9 cellular contexts compared by ENCODE assay signal in the genomic region with DNA sequence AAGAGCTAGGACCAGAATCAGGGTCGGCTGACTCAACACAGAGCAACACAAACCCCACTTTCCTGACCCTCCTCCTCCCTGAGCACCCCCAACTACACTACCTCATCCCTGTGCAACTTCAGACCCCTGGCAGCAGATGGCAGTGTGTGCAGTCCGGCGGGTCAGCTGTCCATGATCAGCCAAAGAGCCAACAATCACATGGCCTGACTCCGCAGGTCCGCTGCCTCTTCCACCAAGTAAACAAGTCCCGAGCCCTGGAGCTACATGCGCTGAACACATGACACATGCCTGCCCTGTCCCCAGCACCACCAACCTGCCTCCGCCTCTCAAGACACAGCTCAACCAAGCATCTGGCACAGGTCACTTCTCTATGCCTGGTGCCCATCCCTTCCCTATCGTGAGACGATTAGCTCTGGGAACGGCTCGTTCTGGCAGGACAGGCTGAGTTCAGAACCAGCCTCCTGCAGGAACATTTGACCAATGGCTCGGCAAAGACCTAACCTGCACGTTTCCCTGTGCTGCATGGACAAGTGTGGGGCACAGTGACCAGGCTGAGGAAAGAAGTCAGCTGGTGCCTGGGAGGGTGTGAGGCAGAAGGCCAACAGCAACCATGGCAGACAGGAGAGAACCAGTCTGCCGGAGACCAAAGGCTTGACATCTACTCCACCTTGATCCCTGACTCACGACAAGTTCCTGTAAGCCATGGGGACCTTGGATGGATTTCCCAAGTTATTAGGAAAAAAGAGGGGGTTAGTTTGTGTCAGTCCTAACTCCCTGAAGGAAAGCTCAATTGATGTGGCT.
DNase-seq lines count a peak whose midpoint lies in the region; ATAC-seq, FAIRE-seq and TF ChIP-seq lines count a peak whose summit lies in the region.
"Had no signal": no experiment of that assay in that cellular context is flagged by ENCODE, and none has a peak within 500 bp of the region (broad histone marks: within the 10 kb centered on the region; RNA-seq: fewer than 3 reads in every experiment).

No MANE protein-coding gene starts in this region.

- intact Hi-C loops in CD4-positive, alpha-beta T cell (cut with DNase I, micrococcal nuclease) = no loop called here
- intact Hi-C loops in body of pancreas (cut with DNase I) (no loop called here), kidney (cut with DNase I) (no loop called here)

- no peak overlapping the region for H3K4me3 ChIP-seq in body of pancreas
- H3K4me3 ChIP-seq in kidney (ENCODE audit: low read length in 2 of 2) = peak overlapping the region; percentile 26 to 44

- H3K4me1 Mint-ChIP-seq in CD4-positive, alpha-beta T cell (ENCODE audit: low read depth) = peaks cover 84% of the 10 kb centered on the region
- H3K4me1 Mint-ChIP-seq in activated CD4-positive, alpha-beta T cell treated with anti-CD3 and anti-CD28 coated beads, Interleukin-2, amount 10 ng/mL, durations not matched to agents 7 days and 5 days = peaks cover 56% of the 10 kb centered on the region

- POLR2A ChIA-PET in CD4-positive, alpha-beta T cell (lab: Charles Lee) = interaction anchor here (0.6 to 1.2 kb wide), 5 partner anchors 11 to 70 kb away, joined by 3 to 5 read pairs (median 4); no protein-coding TSS in a partner anchor
- POLR2A ChIA-PET in activated CD4-positive, alpha-beta T cell treated with anti-CD3 and anti-CD28 coated beads, Interleukin-2, amount 10 ng/mL, durations not matched to agents 7 days and 5 days (lab: Charles Lee) = no interaction called here

- no peaks in the 10 kb centered on the region for H3K27me3 Mint-ChIP-seq in CD4-positive, alpha-beta T cell
- H3K27me3 Mint-ChIP-seq in activated CD4-positive, alpha-beta T cell treated with anti-CD3 and anti-CD28 coated beads, Interleukin-2, amount 10 ng/mL, durations not matched to agents 7 days and 5 days = no peaks in the 10 kb centered on the region

- peak; percentile 23 for TF ChIP-seq CTCF in CD4-positive, alpha-beta T cell (IDR thresholded peaks at IDR 0.05)
- TF ChIP-seq CTCF in body of pancreas (IDR thresholded peaks at IDR 0.05) (peak in 5 of 7 experiments; percentile 33 to 70 (median 67)), kidney (IDR thresholded peaks at IDR 0.05; ENCODE audit: borderline replicate concordance, extremely low read depth, insufficient read depth) (peak; percentile 56)

- H3K4me3 Mint-ChIP-seq in CD4-positive, alpha-beta T cell = peak overlapping the region; percentile 4
- no peak overlapping the region for H3K4me3 Mint-ChIP-seq in activated CD4-positive, alpha-beta T cell treated with anti-CD3 and anti-CD28 coated beads, Interleukin-2, amount 10 ng/mL, durations not matched to agents 7 days and 5 days

- H3K36me3 Mint-ChIP-seq in CD4-positive, alpha-beta T cell (ENCODE audit: low read depth) = peaks cover 99% of the 10 kb centered on the region
- H3K36me3 Mint-ChIP-seq in activated CD4-positive, alpha-beta T cell treated with anti-CD3 and anti-CD28 coated beads, Interleukin-2, amount 10 ng/mL, durations not matched to agents 7 days and 5 days (ENCODE audit: low read depth) = peaks cover 52% of the 10 kb centered on the region

- H3K4me1 ChIP-seq in body of pancreas (peaks cover 93% of the 10 kb centered on the region), kidney (ENCODE audit: control insufficient read depth in 1 of 2, insufficient read depth in 1 of 2, low read depth in 1 of 2, low read length in 2 of 2) (peaks cover 74 to 87% of the 10 kb centered on the region in 2 donors)

- no peak for DNase-seq in CD4-positive, alpha-beta T cell
- peak; percentile 74 for DNase-seq in HuH-7 (ENCODE audit: low spot score)
- DNase-seq in body of pancreas = peak; percentile 80 to 92 (median 89)
- DNase-seq in kidney = peak; percentile 90
- peak in 47 of 49 donors; percentile 27 to 85 (median 73) for DNase-seq in substantia nigra (lab: John Stamatoyannopoulos, UW)
- DNase-seq in activated CD4-positive, alpha-beta T cell treated with anti-CD3 and anti-CD28 coated beads, Interleukin-2, amount 10 ng/mL, durations not matched to agents 7 days and 5 days = no peak
- DNase-seq in stimulated activated CD4-positive, alpha-beta T cell treated with anti-CD3 and anti-CD28 coated beads, Interleukin-1b, Interleukin-23, amount 100 ng/mL, for 48 hours = no peak
- no peak for DNase-seq in NCI-H2227 (lab: John Stamatoyannopoulos, UW; ENCODE audit: unreplicated experiment)

- FAIRE-seq in kidney (lab: Jason Lieb, UNC) = no peak

- no peaks in the 10 kb centered on the region for H3K9me3 ChIP-seq in CD4-positive, alpha-beta T cell (ENCODE audit: control insufficient read depth, low read length)
- H3K9me3 ChIP-seq in body of pancreas (no peaks in the 10 kb centered on the region), kidney (ENCODE audit: control insufficient read depth in 1 of 2, low read length in 2 of 2) (no peaks in the 10 kb centered on the region)

- 28 to 42% methylated on average over 16 of the region's 16 CpGs for WGBS in body of pancreas, 2 donors

- H3K27me3 ChIP-seq in CD4-positive, alpha-beta T cell (ENCODE audit: control insufficient read depth, insufficient read depth, low read length) = no peaks in the 10 kb centered on the region
- H3K27me3 ChIP-seq in body of pancreas = no peaks in the 10 kb centered on the region

- CTCF ChIA-PET in CD4-positive, alpha-beta T cell (lab: Charles Lee) = interaction anchor here (0.6 to 3.4 kb wide), 4 partner anchors 15 to 132 kb away, joined by 3 to 19 read pairs (median 3); no protein-coding TSS in a partner anchor
- CTCF ChIA-PET in activated CD4-positive, alpha-beta T cell treated with anti-CD3 and anti-CD28 coated beads, Interleukin-2, amount 10 ng/mL, durations not matched to agents 7 days and 5 days (lab: Charles Lee) = interaction anchor here (0.8 to 3.7 kb wide), 9 partner anchors 11 to 128 kb away, joined by 4 to 17 read pairs (median 6); no protein-coding TSS in a partner anchor

- H3K9me3 Mint-ChIP-seq in CD4-positive, alpha-beta T cell = no peaks in the 10 kb centered on the region
- no peaks in the 10 kb centered on the region for H3K9me3 Mint-ChIP-seq in activated CD4-positive, alpha-beta T cell treated with anti-CD3 and anti-CD28 coated beads, Interleukin-2, amount 10 ng/mL, durations not matched to agents 7 days and 5 days

- H3K27ac Mint-ChIP-seq in CD4-positive, alpha-beta T cell = peak overlapping the region; percentile 80
- no peak overlapping the region for H3K27ac Mint-ChIP-seq in activated CD4-positive, alpha-beta T cell treated with anti-CD3 and anti-CD28 coated beads, Interleukin-2, amount 10 ng/mL, durations not matched to agents 7 days and 5 days

- H3K36me3 ChIP-seq in body of pancreas (replicated peaks in 1 of 2; ENCODE audit: insufficient read depth in 1 of 2, low read depth in 2 of 2) = peaks cover 0 to 47% of the 10 kb centered on the region in 2 donors
- H3K36me3 ChIP-seq in kidney (ENCODE audit: control insufficient read depth in 1 of 2, insufficient read depth in 2 of 2, low read length in 2 of 2) = peaks cover 78 to 94% of the 10 kb centered on the region in 2 donors

- ATAC-seq in CD4-positive, alpha-beta T cell (ENCODE audit: poor library complexity) = no peak
- peak; percentile 77 for ATAC-seq in body of pancreas
- ATAC-seq: left colon had no signal

- H3K9ac ChIP-seq in kidney (ENCODE audit: low read length in 2 of 2) = peak overlapping the region; percentile 11 to 30

- peak in 1 of 3 donors; percentile 23 for TF ChIP-seq POLR2A in body of pancreas (IDR thresholded peaks at IDR 0.05)

- H3K27ac ChIP-seq in CD4-positive, alpha-beta T cell (ENCODE audit: low read depth, low read length) = no peak overlapping the region
- peak overlapping the region; percentile 59 to 75 (median 67) for H3K27ac ChIP-seq in body of pancreas
- peak overlapping the region; percentile 68 to 82 for H3K27ac ChIP-seq in kidney (ENCODE audit: low read depth in 2 of 2, low read length in 2 of 2)
- H3K27ac ChIP-seq in substantia nigra (ENCODE audit: low read depth, low read length, poor library complexity, severe bottlenecking) = peak overlapping the region; percentile 89

Comparison
In these comparisons a context has a peak if more than half of its experiments do, and no peak if none do; other contexts are left out.
1. DNase-seq: peak in HuH-7 (single experiment), body of pancreas (4 of 4), kidney (single experiment) and substantia nigra (47 of 49); none in CD4-positive, alpha-beta T cell (0 of 10), activated CD4-positive, alpha-beta T cell treated with anti-CD3 and anti-CD28 coated beads, Interleukin-2, amount 10 ng/mL, durations not matched to agents 7 days and 5 days (single experiment), stimulated activated CD4-positive, alpha-beta T cell treated with anti-CD3 and anti-CD28 coated beads, Interleukin-1b, Interleukin-23, amount 100 ng/mL, for 48 hours (single experiment) and NCI-H2227 (single experiment).
2. H3K4me3 ChIP-seq: peak in kidney (2 of 2); none in body of pancreas (0 of 2).
3. Peak in every context shown above with its lines, with median percentiles within 50 percentile points of each other: CTCF ChIP-seq.